In the genomic region with DNA sequence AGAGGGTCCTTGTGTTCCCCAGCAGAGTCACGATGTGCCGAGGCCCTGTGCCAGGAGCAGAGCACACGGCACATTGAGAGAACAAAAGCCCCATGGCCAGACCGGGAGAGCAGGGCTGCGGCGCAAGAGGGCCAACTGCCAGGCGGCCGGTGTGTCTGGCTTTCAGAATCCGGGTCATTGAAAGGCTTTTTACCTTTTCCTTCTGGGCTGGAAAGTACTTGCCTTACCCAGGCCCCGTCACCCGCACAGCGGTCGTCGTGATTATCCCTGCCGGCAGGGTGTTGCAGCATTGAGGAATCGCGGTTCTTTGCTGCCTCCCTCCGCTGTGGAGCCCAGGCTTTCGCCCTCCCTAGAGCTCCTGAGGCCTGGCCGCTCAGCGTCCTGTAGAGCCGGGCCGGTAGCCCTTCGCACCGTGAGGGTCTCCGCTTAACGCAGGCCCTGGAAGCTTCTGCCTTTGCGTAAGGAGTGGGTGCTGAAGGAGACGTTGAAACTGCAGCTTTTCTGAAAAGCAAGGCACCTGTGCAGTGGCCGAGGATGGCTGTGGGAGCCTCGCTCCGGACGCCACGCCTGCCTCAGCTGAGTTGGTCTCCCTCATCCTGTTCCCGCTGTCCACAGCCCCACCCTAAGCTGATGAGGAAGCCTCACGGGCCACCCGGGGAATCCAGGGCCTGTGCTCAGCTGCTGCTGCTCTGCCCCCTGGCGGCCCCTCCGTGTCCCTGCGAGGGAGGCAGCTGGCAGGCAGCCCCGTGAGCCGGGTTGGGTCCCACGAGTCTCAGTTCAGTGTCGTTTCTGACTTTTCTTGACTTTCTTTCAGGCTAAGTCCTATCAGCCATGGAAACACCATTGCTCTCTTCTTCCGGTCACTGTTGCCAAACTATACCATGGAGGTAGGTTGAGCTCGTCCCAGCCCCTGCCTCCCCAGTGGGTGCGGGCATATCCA, we compare ENCODE assay signal across 8 cellular contexts. TPM values are rescaled to one million over a fixed set of nuclear protein-coding genes. Genes with fewer than 3 reads are reported as not detected.
A peak's percentile ranks its signal among the peaks of the same experiment; 100 is the strongest.
DNase-seq lines count a peak whose midpoint lies in the region; ATAC-seq and TF ChIP-seq lines count a peak whose summit lies in the region.

No MANE protein-coding gene starts in this region.

- peak; percentile 79 for ATAC-seq in T-helper 17 cell
- ATAC-seq in left ventricle myocardium superior = peak; percentile 84
- no peak for ATAC-seq in GM21360 (IDR thresholded peaks at IDR 0.05; ENCODE audit: unreplicated experiment)
- ATAC-seq in GM18520 (IDR thresholded peaks at IDR 0.05; ENCODE audit: unreplicated experiment) = no peak

- no peaks in the 10 kb centered on the region for H4K20me1 ChIP-seq in Karpas-422 (ENCODE audit: insufficient read depth, low read depth, low read length)

- H2AFZ ChIP-seq in Karpas-422 (ENCODE audit: low read length) = no peak overlapping the region

- H3K9me3 ChIP-seq in Karpas-422 (ENCODE audit: low read length) (peaks cover 4% of the 10 kb centered on the region; the same call in 1 of the 2 replicates), T-helper 17 cell (ENCODE audit: control insufficient read depth, low read length, poor library complexity, severe bottlenecking) (no peaks in the 10 kb centered on the region)

- no peak overlapping the region for H3K4me2 ChIP-seq in Karpas-422 (ENCODE audit: low read depth, low read length, poor library complexity, severe bottlenecking)

- no peak overlapping the region for H3K4me3 Mint-ChIP-seq in T-helper 17 cell

- intact Hi-C loops in left ventricle myocardium superior (cut with micrococcal nuclease) = no loop called here

- H3K79me2 ChIP-seq in Karpas-422 (ENCODE audit: low read length) = no peaks in the 10 kb centered on the region

- H3K4me1 ChIP-seq in Karpas-422 (ENCODE audit: low read length) = no peaks in the 10 kb centered on the region

- no peaks in the 10 kb centered on the region for H3K27me3 Mint-ChIP-seq in T-helper 17 cell

- peak overlapping the region; percentile 69 for H3K27ac Mint-ChIP-seq in T-helper 17 cell

- no peaks in the 10 kb centered on the region for H3K36me3 Mint-ChIP-seq in T-helper 17 cell (ENCODE audit: low read depth)

- H3K4me3 ChIP-seq in Karpas-422 (ENCODE audit: low read length) (no peak overlapping the region), retinal pigment epithelial cell (ENCODE audit: low read length) (no peak overlapping the region)

- H3K36me3 ChIP-seq in Karpas-422 (ENCODE audit: insufficient read depth, low read length) = peaks cover 49% of the 10 kb centered on the region

- TF ChIP-seq CTCF in retinal pigment epithelial cell (conservative IDR thresholded peaks at IDR 0.05; ENCODE audit: low read depth, low read length) = peak; percentile 93

- no peaks in the 10 kb centered on the region for H3K9me2 ChIP-seq in Karpas-422 (replicated peaks; ENCODE audit: insufficient read depth, low read length)

- no peak overlapping the region for H3K27ac ChIP-seq in Karpas-422 (ENCODE audit: low read length)

- H3K9ac ChIP-seq in Karpas-422 (ENCODE audit: low read length) = no peak overlapping the region

- H3K4me1 Mint-ChIP-seq in T-helper 17 cell = peaks cover 3% of the 10 kb centered on the region

- DNase-seq in EL (peak; percentile 67), Karpas-422 (peak; percentile 84), T-helper 17 cell (peak; percentile 48 to 65 (median 58)), anterior cingulate cortex (lab: John Stamatoyannopoulos, UW) (peak in 53 of 58 donors; percentile 19 to 86 (median 64)), left ventricle myocardium superior (peak; percentile 90), retinal pigment epithelial cell (ENCODE audit: low read depth) (no peak)

- no peaks in the 10 kb centered on the region for H3K27me3 ChIP-seq in Karpas-422 (ENCODE audit: low read length)

RNA-seq across cellular contexts. Expression of gene MC1R, which starts 8.6 kb away (rescaled TPM):
- 3.2 and 4.8 TPM in 2 replicates for total RNA-seq in Karpas-422 (2014; rRNA removed; shearing (Covaris generic); ENCODE audit: low replicate concordance)
- total RNA-seq in T-helper 17 cell (10 to 100 TPM; 10.1 to 13.8 TPM), left ventricle myocardium superior (1.1 TPM)

RNA-seq across cellular contexts. Expression of gene TUBB3, which starts 13.1 kb away (rescaled TPM):
- total RNA-seq in Karpas-422 (2014; rRNA removed; shearing (Covaris generic); ENCODE audit: low replicate concordance) = 210 and 405 TPM in 2 replicates
- total RNA-seq in T-helper 17 cell (under 1 TPM; 0.52 to 0.96 TPM), left ventricle myocardium superior (1.8 TPM)

RNA-seq across cellular contexts. Expression of gene TCF25, which starts 36.7 kb away (rescaled TPM):
- 71.8 and 125 TPM in 2 replicates for total RNA-seq in Karpas-422 (2014; rRNA removed; shearing (Covaris generic); ENCODE audit: low replicate concordance)
- total RNA-seq in T-helper 17 cell = 100 to 1,000 TPM; 393 to 428 TPM
- 86.3 TPM for total RNA-seq in left ventricle myocardium superior

RNA-seq across cellular contexts. Expression of gene DEF8, which starts 38.5 kb away (rescaled TPM):
- 125 and 219 TPM in 2 replicates for total RNA-seq in Karpas-422 (2014; rRNA removed; shearing (Covaris generic); ENCODE audit: low replicate concordance)
- 10 to 100 TPM; 32.5 to 38.3 TPM for total RNA-seq in T-helper 17 cell
- 53.2 TPM for total RNA-seq in left ventricle myocardium superior

Comparison
In these comparisons a context has a peak if more than half of its experiments do, and no peak if none do; other contexts are left out.
1. ATAC-seq: peak in T-helper 17 cell (single experiment) and left ventricle myocardium superior (single experiment); none in GM21360 (single experiment) and GM18520 (single experiment).
2. RNA of gene TUBB3, which starts 13.1 kb away (total RNA-seq): 210 to 405 TPM in Karpas-422; 1.8 TPM in left ventricle myocardium superior (single experiment) and 0.52 to 0.96 TPM in T-helper 17 cell; every median in the first group is over 10 times any median in the second.